In the genomic region with DNA sequence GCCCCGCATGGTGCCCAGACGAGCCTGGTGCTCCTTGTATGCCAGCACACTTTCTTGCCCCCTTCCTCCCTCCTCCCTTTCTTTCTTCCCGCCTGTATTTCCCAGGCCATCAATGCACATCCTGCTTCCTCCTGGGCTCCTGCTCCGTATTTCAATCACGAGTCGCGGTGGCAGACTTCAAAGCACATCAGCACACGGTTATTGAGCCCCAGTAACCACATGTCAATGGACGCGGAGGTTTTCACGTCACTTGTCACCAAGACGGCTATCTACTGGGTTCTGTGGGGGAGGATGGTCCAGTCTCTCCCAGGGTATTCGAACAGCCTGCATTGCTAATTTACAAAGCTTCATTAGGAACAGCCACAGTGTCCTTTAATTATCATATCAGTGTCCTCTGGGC, we compare ENCODE assay signal across 23 cellular contexts.
"Had no signal": no experiment of that assay in that cellular context is flagged by ENCODE, and none has a peak within 500 bp of the region (broad histone marks: within the 10 kb centered on the region; RNA-seq: fewer than 3 reads in every experiment).

No MANE protein-coding gene starts in this region.

- H3K4me1 ChIP-seq: adrenal gland had no signal

- H3K36me3 ChIP-seq: adrenal gland, breast epithelium had no signal

- H3K27ac Mint-ChIP-seq: activated CD4-positive, alpha-beta memory T cell treated with anti-CD3 and anti-CD28 coated beads, Interleukin-2, amount 10 ng/mL, durations not matched to agents 7 days and 5 days; activated CD4-positive, alpha-beta T cell treated with anti-CD3 and anti-CD28 coated beads for 36 hours; activated naive CD8-positive, alpha-beta T cell treated with anti-CD3 and anti-CD28 coated beads, Interleukin-2, amount 10 ng/mL, durations not matched to agents 7 days and 5 days had no signal

- H3K9me3 Mint-ChIP-seq: activated CD4-positive, alpha-beta memory T cell treated with anti-CD3 and anti-CD28 coated beads, Interleukin-2, amount 10 ng/mL, durations not matched to agents 7 days and 5 days; activated naive CD8-positive, alpha-beta T cell treated with anti-CD3 and anti-CD28 coated beads, Interleukin-2, amount 10 ng/mL, durations not matched to agents 7 days and 5 days had no signal

- H3K27me3 ChIP-seq: adrenal gland, breast epithelium had no signal

- H3K27ac ChIP-seq: adrenal gland, breast epithelium, PC-9, VCaP had no signal

- H3K4me3 Mint-ChIP-seq: activated CD4-positive, alpha-beta memory T cell treated with anti-CD3 and anti-CD28 coated beads, Interleukin-2, amount 10 ng/mL, durations not matched to agents 7 days and 5 days; activated CD4-positive, alpha-beta T cell treated with anti-CD3 and anti-CD28 coated beads for 36 hours; activated naive CD8-positive, alpha-beta T cell treated with anti-CD3 and anti-CD28 coated beads, Interleukin-2, amount 10 ng/mL, durations not matched to agents 7 days and 5 days had no signal

- H3K27me3 Mint-ChIP-seq: activated CD4-positive, alpha-beta memory T cell treated with anti-CD3 and anti-CD28 coated beads, Interleukin-2, amount 10 ng/mL, durations not matched to agents 7 days and 5 days; activated CD4-positive, alpha-beta T cell treated with anti-CD3 and anti-CD28 coated beads for 36 hours had no signal

- DNase-seq: activated CD4-positive, alpha-beta memory T cell treated with anti-CD3 and anti-CD28 coated beads, Interleukin-2, amount 10 ng/mL, durations not matched to agents 7 days and 5 days; activated CD4-positive, alpha-beta T cell treated with anti-CD3 and anti-CD28 coated beads for 36 hours; activated CD4-positive, alpha-beta T cell treated with anti-CD3 and anti-CD28 coated beads, Interleukin-2, amount 50 U/mL, for 1 hour; activated CD8-positive, alpha-beta memory T cell treated with anti-CD3 and anti-CD28 coated beads, Interleukin-2, amount 50 U/mL, for 4 hours; activated naive CD4-positive, alpha-beta T cell treated with anti-CD3 and anti-CD28 coated beads, Interleukin-2, amount 50 U/mL, for 16 hours; activated naive CD8-positive, alpha-beta T cell treated with anti-CD3 and anti-CD28 coated beads, Interleukin-2, amount 10 ng/mL, durations not matched to agents 7 days and 5 days; adrenal gland; anterior cingulate cortex; central memory CD4-positive, alpha-beta T cell; Karpas-422; MM.1S; NCI-H1105 treated with DMSO at 0.1 percent for 48 hours; NCI-H187 treated with DMSO at 0.1 percent for 48 hours; NCI-H2227 treated with DMSO at 0.1 percent for 48 hours; NCI-H446 treated with DMSO at 0.1 percent for 48 hours; NCI-H524 treated with DMSO at 0.1 percent for 48 hours; NCI-H748 treated with DMSO at 0.1 percent for 48 hours; PC-9; SIG-M5; T-helper 1 cell had no signal

- H2AFZ ChIP-seq: PC-9 had no signal

- H3K4me2 ChIP-seq: PC-9 had no signal

- H3K9me3 ChIP-seq: adrenal gland, breast epithelium had no signal

- H3K4me1 Mint-ChIP-seq: activated CD4-positive, alpha-beta memory T cell treated with anti-CD3 and anti-CD28 coated beads, Interleukin-2, amount 10 ng/mL, durations not matched to agents 7 days and 5 days; activated CD4-positive, alpha-beta T cell treated with anti-CD3 and anti-CD28 coated beads for 36 hours; activated naive CD8-positive, alpha-beta T cell treated with anti-CD3 and anti-CD28 coated beads, Interleukin-2, amount 10 ng/mL, durations not matched to agents 7 days and 5 days had no signal

- ATAC-seq: activated CD4-positive, alpha-beta T cell treated with anti-CD3 and anti-CD28 coated beads for 36 hours; K562 had no signal

- H3K36me3 Mint-ChIP-seq: activated naive CD8-positive, alpha-beta T cell treated with anti-CD3 and anti-CD28 coated beads, Interleukin-2, amount 10 ng/mL, durations not matched to agents 7 days and 5 days had no signal

- H3K4me3 ChIP-seq: adrenal gland, breast epithelium, K562, PC-9 had no signal
